Comparison of ENCODE assay signal across 8 cellular contexts in the genomic region with DNA sequence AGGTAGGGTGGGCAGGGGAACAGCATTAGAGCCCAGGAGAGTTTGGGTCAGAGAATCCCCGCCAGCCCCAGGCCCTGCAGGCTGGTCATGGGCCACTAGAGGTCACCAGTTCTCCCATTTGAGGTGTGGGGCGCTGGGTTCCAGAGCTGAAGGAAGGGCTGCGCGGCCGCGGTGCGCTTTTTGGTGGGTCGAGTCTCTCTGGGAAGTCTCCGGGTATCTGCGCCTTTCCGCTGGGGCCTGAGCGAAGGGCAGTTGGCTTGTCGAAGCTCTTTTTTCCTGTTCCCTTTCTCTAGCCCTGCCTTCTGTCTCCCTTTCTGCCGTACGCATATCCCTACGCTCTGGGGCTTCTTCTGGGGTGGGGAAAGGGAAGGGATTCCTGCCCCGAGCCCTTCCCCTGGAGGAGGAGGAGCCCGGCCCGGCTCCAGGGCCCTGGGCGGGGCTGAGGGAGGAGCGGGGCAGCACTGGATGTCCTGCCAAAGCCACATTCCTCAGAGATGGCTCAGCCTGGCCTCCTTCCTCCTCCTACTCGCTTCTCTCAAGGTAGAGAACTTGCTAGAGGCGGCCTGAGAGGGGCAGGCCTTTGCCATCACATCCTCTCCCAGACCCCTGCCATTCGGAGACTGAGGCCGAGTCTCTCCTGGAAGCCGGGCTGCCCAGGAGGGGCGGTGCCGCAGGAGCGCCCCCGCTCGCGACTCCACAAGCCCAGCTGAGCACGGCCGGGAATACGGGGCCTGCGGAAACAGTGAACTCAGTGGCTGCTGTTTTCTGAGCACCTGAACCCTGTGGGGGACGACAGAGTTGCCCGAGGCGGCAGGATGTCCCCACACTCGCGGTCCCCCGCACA. TPM values are rescaled to one million over a fixed set of nuclear protein-coding genes. Genes with fewer than 3 reads are reported as not detected.
DNase-seq lines count a peak whose midpoint lies in the region; ATAC-seq and TF ChIP-seq lines count a peak whose summit lies in the region.

No MANE protein-coding gene starts in this region.

- H3K9ac ChIP-seq in BLaER1 (peak overlapping the region; percentile 86), SK-N-MC (ENCODE audit: insufficient read length) (peak overlapping the region; percentile 64)

- H3K4me1 Mint-ChIP-seq in activated naive CD8-positive, alpha-beta T cell (ENCODE audit: low read depth): peaks cover 49% of the 10 kb centered on the region

- peak overlapping the region; percentile 100 for H3K4me2 ChIP-seq in BLaER1

- H3K36me3 Mint-ChIP-seq in activated naive CD8-positive, alpha-beta T cell: peaks cover 2% of the 10 kb centered on the region

- no peaks in the 10 kb centered on the region for H3K9me3 ChIP-seq in BLaER1
- no peaks in the 10 kb centered on the region for H3K9me3 ChIP-seq in MG63
- H3K9me3 ChIP-seq in SK-N-MC (ENCODE audit: low read depth, low read length): no peaks in the 10 kb centered on the region

- peaks cover 39% of the 10 kb centered on the region for H4K20me1 ChIP-seq in BLaER1

- peak overlapping the region; percentile 98 for H3K4me3 Mint-ChIP-seq in activated naive CD8-positive, alpha-beta T cell

- H3K4me1 ChIP-seq in BLaER1: peaks cover 71% of the 10 kb centered on the region

- DNase-seq in MG63 (peak; percentile 98), SK-N-MC (ENCODE audit: low read depth, low spot score) (no peak), glomerular visceral epithelial cell (ENCODE audit: extremely low spot score) (peak; percentile 99), omental fat pad (ENCODE audit: low spot score) (no peak)

- TF ChIP-seq CTCF in omental fat pad (IDR thresholded peaks at IDR 0.05): peak in 2 of 3 donors; percentile 4 to 62

- peak; percentile 26 for ATAC-seq in GM19438 (IDR thresholded peaks at IDR 0.05; ENCODE audit: low read depth, unreplicated experiment)
- peak; percentile 75 for ATAC-seq in omental fat pad (ENCODE audit: low FRiP score)

- H3K9me3 Mint-ChIP-seq in activated naive CD8-positive, alpha-beta T cell (ENCODE audit: low read depth): no peaks in the 10 kb centered on the region

- H3K27me3 Mint-ChIP-seq in activated naive CD8-positive, alpha-beta T cell: no peaks in the 10 kb centered on the region

- peak overlapping the region; percentile 100 for H3K27ac Mint-ChIP-seq in activated naive CD8-positive, alpha-beta T cell

- H3K4me3 ChIP-seq in BLaER1: peak overlapping the region; percentile 70
- H3K4me3 ChIP-seq in MG63: peak overlapping the region; percentile 54
- H3K4me3 ChIP-seq in SK-N-MC: peak overlapping the region; percentile 85

- H3K27ac ChIP-seq in BLaER1: peak overlapping the region; percentile 89
- H3K27ac ChIP-seq in SK-N-MC: peak overlapping the region; percentile 25; the same call in 1 of the 2 replicates
- H3K27ac ChIP-seq in temporal lobe (ENCODE audit: low read depth, low read length): peak overlapping the region; percentile 97

- H3K27me3 ChIP-seq in BLaER1: no peaks in the 10 kb centered on the region
- H3K27me3 ChIP-seq in MG63: no peaks in the 10 kb centered on the region

- no peaks in the 10 kb centered on the region for H3K36me3 ChIP-seq in BLaER1
- H3K36me3 ChIP-seq in MG63: peaks cover 2% of the 10 kb centered on the region
- H3K36me3 ChIP-seq in SK-N-MC (ENCODE audit: insufficient read depth, low read length): no peaks in the 10 kb centered on the region

RNA-seq across cellular contexts. Expression of a gene that starts 12.0 kb away (rescaled TPM):
- 3.3 and 3.5 TPM in 2 replicates for total RNA-seq in MG63 (2014; rRNA removed; shearing (Covaris generic); ENCODE audit: low replicate concordance)
- total RNA-seq in omental fat pad (10 to 100 TPM; 33.7 to 46.6 (median 39.9) TPM), temporal lobe (0.25 TPM)

RNA-seq across cellular contexts. Expression of a gene that starts 18.2 kb away (rescaled TPM):
- total RNA-seq in MG63 (2014; rRNA removed; shearing (Covaris generic); ENCODE audit: low replicate concordance): 148 and 184 TPM in 2 replicates
- total RNA-seq in omental fat pad (100 to 1,000 TPM; 505 to 845 (median 657) TPM), temporal lobe (89.7 TPM)

RNA-seq across cellular contexts. Expression of a gene that starts 45.7 kb away (rescaled TPM):
- total RNA-seq in MG63 (2014; rRNA removed; shearing (Covaris generic); ENCODE audit: low replicate concordance): not detected in 2 replicates
- total RNA-seq in omental fat pad: not detected
- not detected for total RNA-seq in temporal lobe

RNA-seq across cellular contexts. Expression of a gene that starts 53.3 kb away (rescaled TPM):
- total RNA-seq in MG63 (2014; rRNA removed; shearing (Covaris generic); ENCODE audit: low replicate concordance): 9.9 and 13.8 TPM in 2 replicates
- total RNA-seq in omental fat pad (10 to 100 TPM; 10.8 to 24.8 (median 18.5) TPM), temporal lobe (1.5 TPM)

Comparison
In these comparisons a context has a peak if more than half of its experiments do, and no peak if none do; other contexts are left out.
1. H3K27ac ChIP-seq: peak in every context shown above with its lines; median percentile 97 in temporal lobe; 89 in BLaER1; 25 in SK-N-MC.
2. DNase-seq: peak in MG63 (single experiment) and glomerular visceral epithelial cell (single experiment); none in SK-N-MC (single experiment) and omental fat pad (single experiment).
3. Peak in every context shown above with its lines, with median percentiles within 50 percentile points of each other: H3K4me3 ChIP-seq.